Comparison of ENCODE assay signal across 28 cellular contexts in the genomic region with DNA sequence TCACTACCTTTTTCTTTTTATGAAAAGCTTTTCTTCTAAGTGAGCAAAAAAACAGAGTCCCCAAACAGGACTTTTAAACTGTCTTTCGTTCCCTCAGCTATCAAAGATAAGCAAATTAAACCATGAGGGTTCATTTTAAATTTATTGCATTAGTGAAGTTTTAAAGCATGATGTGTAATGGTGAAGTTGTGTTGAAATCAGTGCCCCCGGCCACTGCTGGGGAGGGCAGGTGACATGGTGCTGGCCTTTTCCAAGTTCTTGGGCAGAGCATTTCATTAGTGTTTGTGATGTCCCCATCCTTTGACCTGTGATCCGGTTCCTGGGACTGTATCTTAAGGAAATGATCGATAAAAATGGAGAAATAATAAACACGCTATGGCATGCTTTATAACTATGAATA.
"Had no signal": no experiment of that assay in that cellular context is flagged by ENCODE, and none has a peak within 500 bp of the region (broad histone marks: within the 10 kb centered on the region; RNA-seq: fewer than 3 reads in every experiment).

No MANE protein-coding gene starts in this region.

- H3K4me1 ChIP-seq: colonic mucosa, foreskin keratinocyte had no signal

- H3K4me3 ChIP-seq: colonic mucosa, coronary artery, dorsolateral prefrontal cortex, esophagus muscularis mucosa, esophagus squamous epithelium, gastrocnemius medialis, gastroesophageal sphincter, heart left ventricle, heart right ventricle had no signal

- H3K27ac Mint-ChIP-seq: effector memory CD8-positive, alpha-beta T cell; endodermal cell had no signal

- H3K36me3 ChIP-seq: colonic mucosa, esophagus muscularis mucosa, esophagus squamous epithelium, gastrocnemius medialis, gastroesophageal sphincter, heart left ventricle, heart right ventricle had no signal

- H3K4me1 Mint-ChIP-seq: endodermal cell had no signal

- H3K9me3 ChIP-seq: colonic mucosa, esophagus muscularis mucosa, esophagus squamous epithelium, gastroesophageal sphincter had no signal

- FAIRE-seq: colon, endometrium, endothelial cell of umbilical vein, frontal cortex had no signal

- ATAC-seq: effector memory CD8-positive, alpha-beta T cell; esophagus mucosa; foreskin keratinocyte; gastrocnemius medialis; gastroesophageal sphincter; heart left ventricle; heart right ventricle had no signal

- H3K4me3 Mint-ChIP-seq: effector memory CD8-positive, alpha-beta T cell; endodermal cell had no signal

- H3K27me3 Mint-ChIP-seq: effector memory CD8-positive, alpha-beta T cell had no signal

- H3K27me3 ChIP-seq: colonic mucosa, dorsolateral prefrontal cortex, esophagus muscularis mucosa, esophagus squamous epithelium, foreskin keratinocyte, gastrocnemius medialis, gastroesophageal sphincter, heart left ventricle, heart right ventricle had no signal

- DNase-seq: colonic mucosa; cortex of kidney; dermis blood vessel endothelial cell; dorsolateral prefrontal cortex; effector CD4-positive, alpha-beta T cell; effector CD8-positive, alpha-beta T cell; effector memory CD4-positive, alpha-beta T cell; effector memory CD8-positive, alpha-beta T cell; endodermal cell; erythroblast; esophagus squamous epithelium; foreskin fibroblast; foreskin keratinocyte; foreskin melanocyte; gastrocnemius medialis; glutamatergic neuron; head of caudate nucleus; heart left ventricle; heart right ventricle had no signal

- H3K27ac ChIP-seq: colonic mucosa, coronary artery, dorsolateral prefrontal cortex, epithelial cell of prostate, esophagus muscularis mucosa, esophagus squamous epithelium, foreskin keratinocyte, gastrocnemius medialis, gastroesophageal sphincter, heart left ventricle, heart right ventricle had no signal
